ENCODE assay signal across 9 cellular contexts in the genomic region with DNA sequence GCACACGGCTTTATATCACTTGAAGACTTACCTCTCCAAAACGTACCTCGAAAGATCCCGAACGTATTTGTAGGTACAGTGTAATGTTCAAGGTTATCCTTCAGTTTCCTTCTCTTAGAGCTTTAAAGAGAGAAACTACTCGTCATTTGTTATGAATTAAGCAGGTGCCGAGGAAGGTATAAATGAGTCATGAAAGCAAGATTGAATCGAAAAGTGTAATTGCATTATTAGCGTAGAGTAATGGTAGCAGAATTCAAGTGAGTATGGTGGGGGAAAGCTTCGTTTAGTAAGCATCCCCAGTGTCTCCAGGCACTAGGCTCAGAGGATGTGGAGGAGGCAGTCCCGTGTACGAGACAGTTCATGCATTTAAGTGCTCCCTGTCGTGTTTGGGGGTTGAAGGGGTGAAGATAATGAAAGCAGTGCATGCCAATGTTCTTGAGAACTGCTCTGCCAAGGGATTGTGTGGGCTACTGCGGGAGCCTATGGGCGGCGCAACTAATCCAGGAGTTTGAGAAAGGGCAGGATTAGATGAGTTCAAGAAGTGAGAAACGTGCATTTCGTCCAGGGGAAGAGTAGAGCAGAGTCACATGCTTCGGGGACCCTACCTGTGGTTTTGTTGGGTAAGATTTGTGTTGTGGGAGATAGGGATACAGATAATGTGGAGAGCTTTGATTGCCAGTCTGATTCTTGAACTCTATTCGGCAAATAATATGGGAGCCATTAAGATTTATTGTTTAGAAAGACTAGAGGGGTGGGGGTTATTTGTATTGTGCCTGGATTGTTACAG. TPM values are rescaled to one million over a fixed set of nuclear protein-coding genes. Genes with fewer than 3 reads are reported as not detected.
A peak's percentile ranks its signal among the peaks of the same experiment; 100 is the strongest.
DNase-seq lines count a peak whose midpoint lies in the region; ATAC-seq, FAIRE-seq and TF ChIP-seq lines count a peak whose summit lies in the region.
"Had no signal": no experiment of that assay in that cellular context is flagged by ENCODE, and none has a peak within 500 bp of the region (broad histone marks: within the 10 kb centered on the region; RNA-seq: fewer than 3 reads in every experiment).

No MANE protein-coding gene starts in this region.

- H3K36me3 Mint-ChIP-seq in activated CD4-positive, alpha-beta T cell treated with anti-CD3 and anti-CD28 coated beads for 36 hours (ENCODE audit: low read depth) = peaks cover 18% of the 10 kb centered on the region
- peaks cover 3% of the 10 kb centered on the region for H3K36me3 Mint-ChIP-seq in activated naive CD4-positive, alpha-beta T cell treated with anti-CD3 and anti-CD28 coated beads for 36 hours (ENCODE audit: low read depth)

- no peak overlapping the region for H3K27ac Mint-ChIP-seq in activated CD4-positive, alpha-beta T cell treated with anti-CD3 and anti-CD28 coated beads for 36 hours
- H3K27ac Mint-ChIP-seq in activated naive CD4-positive, alpha-beta T cell treated with anti-CD3 and anti-CD28 coated beads for 36 hours = no peak overlapping the region
- H3K27ac Mint-ChIP-seq: activated naive CD8-positive, alpha-beta T cell had no signal

- POLR2A ChIA-PET in activated CD4-positive, alpha-beta T cell treated with anti-CD3 and anti-CD28 coated beads for 36 hours (lab: Charles Lee) = interaction anchor here (0.6 to 1.2 kb wide), 2 partner anchors 103 to 487 kb away, joined by 3 read pairs; a partner anchor contains a TSS

- H3K9me3 Mint-ChIP-seq in activated CD4-positive, alpha-beta T cell treated with anti-CD3 and anti-CD28 coated beads for 36 hours (ENCODE audit: low read depth) = no peaks in the 10 kb centered on the region
- no peaks in the 10 kb centered on the region for H3K9me3 Mint-ChIP-seq in activated naive CD4-positive, alpha-beta T cell treated with anti-CD3 and anti-CD28 coated beads for 36 hours

- H3K4me1 ChIP-seq in kidney (ENCODE audit: control insufficient read depth in 1 of 2, insufficient read depth in 1 of 2, low read depth in 1 of 2, low read length in 2 of 2) (peaks cover 2 to 5% of the 10 kb centered on the region in 2 donors), thoracic aorta (ENCODE audit: control insufficient read depth in 1 of 2, low read depth in 2 of 2) (peaks cover 8 to 19% of the 10 kb centered on the region in 2 donors)

- FAIRE-seq in kidney (lab: Jason Lieb, UNC) = no peak

- peak; percentile 22 for DNase-seq in activated CD4-positive, alpha-beta T cell treated with anti-CD3 and anti-CD28 coated beads for 36 hours
- no peak for DNase-seq in activated CD4-positive, alpha-beta T cell treated with anti-CD3 and anti-CD28 coated beads for 1 hour
- DNase-seq in KBM-7 (peak; percentile 48), kidney (no peak), thoracic aorta (ENCODE audit: low spot score) (no peak)
- DNase-seq in activated naive CD4-positive, alpha-beta T cell treated with anti-CD3 and anti-CD28 coated beads for 36 hours = peak; percentile 32

- no peaks in the 10 kb centered on the region for H3K27me3 Mint-ChIP-seq in activated CD4-positive, alpha-beta T cell treated with anti-CD3 and anti-CD28 coated beads for 36 hours
- H3K27me3 Mint-ChIP-seq in activated naive CD4-positive, alpha-beta T cell treated with anti-CD3 and anti-CD28 coated beads for 36 hours (ENCODE audit: low read depth) = no peaks in the 10 kb centered on the region
- H3K27me3 Mint-ChIP-seq: activated naive CD8-positive, alpha-beta T cell had no signal

- H3K36me3 ChIP-seq in kidney (ENCODE audit: control insufficient read depth in 1 of 2, insufficient read depth in 2 of 2, low read length in 2 of 2) (peaks cover 4 to 9% of the 10 kb centered on the region in 2 donors), thoracic aorta (no peaks in the 10 kb centered on the region)

- H3K27me3 ChIP-seq in thoracic aorta (replicated peaks; ENCODE audit: insufficient read depth) = no peaks in the 10 kb centered on the region

- peak overlapping the region; percentile 18 to 75 for H3K9ac ChIP-seq in kidney (ENCODE audit: low read length in 2 of 2)

- H3K27ac ChIP-seq in kidney (ENCODE audit: low read depth in 2 of 2, low read length in 2 of 2) = peak overlapping the region in 1 of 2 donors; percentile 95
- no peak overlapping the region for H3K27ac ChIP-seq in thoracic aorta

- peaks cover 18% of the 10 kb centered on the region for H3K4me1 Mint-ChIP-seq in activated CD4-positive, alpha-beta T cell treated with anti-CD3 and anti-CD28 coated beads for 36 hours
- peaks cover 19% of the 10 kb centered on the region for H3K4me1 Mint-ChIP-seq in activated naive CD4-positive, alpha-beta T cell treated with anti-CD3 and anti-CD28 coated beads for 36 hours (ENCODE audit: low read depth)

- H3K9me3 ChIP-seq in kidney (ENCODE audit: control insufficient read depth in 1 of 2, low read length in 2 of 2) = no peaks in the 10 kb centered on the region
- H3K9me3 ChIP-seq in thoracic aorta = no peaks in the 10 kb centered on the region

- CTCF ChIA-PET in activated CD4-positive, alpha-beta T cell treated with anti-CD3 and anti-CD28 coated beads for 36 hours (lab: Charles Lee) = interaction anchor here (0.6 to 1.6 kb wide), 8 partner anchors 13 to 615 kb away, joined by 3 to 5 read pairs (median 4); a partner anchor contains a TSS
- CTCF ChIA-PET in activated naive CD4-positive, alpha-beta T cell treated with anti-CD3 and anti-CD28 coated beads for 36 hours (lab: Charles Lee) = interaction anchor here (0.6 to 3.1 kb wide), 3 partner anchors 39 to 718 kb away, joined by 3 to 18 read pairs (median 7); no protein-coding TSS in a partner anchor

- intact Hi-C loops in activated CD4-positive, alpha-beta T cell treated with anti-CD3 and anti-CD28 coated beads for 36 hours (cut with DNase I, micrococcal nuclease) = loop anchor here (1.0 to 10.0 kb wide), 11 partner anchors 41 to 660 kb away; a partner anchor contains a TSS
- intact Hi-C loops in activated naive CD4-positive, alpha-beta T cell treated with anti-CD3 and anti-CD28 coated beads for 36 hours (cut with micrococcal nuclease) = loop anchor here (1.0 to 5.0 kb wide), 8 partner anchors 41 to 661 kb away; a partner anchor contains a TSS
- intact Hi-C loops in kidney (cut with DNase I) = no loop called here

- peak; percentile 6 for ATAC-seq in activated CD4-positive, alpha-beta T cell treated with anti-CD3 and anti-CD28 coated beads for 36 hours
- ATAC-seq in thoracic aorta (ENCODE audit: insufficient number of reproducible peaks, low FRiP score, low read depth) (no peak), GM19324 (IDR thresholded peaks at IDR 0.05; ENCODE audit: low FRiP score, unreplicated experiment) (no peak), HG03565 (IDR thresholded peaks at IDR 0.05; ENCODE audit: unreplicated experiment) (no peak)

- no peak for TF ChIP-seq CTCF in kidney (IDR thresholded peaks at IDR 0.05; ENCODE audit: borderline replicate concordance, extremely low read depth, insufficient read depth)
- no peak for TF ChIP-seq CTCF in thoracic aorta (IDR thresholded peaks at IDR 0.05)

- in situ Hi-C loops in KBM-7 (cut with MboI; ENCODE audit: low pct_unique_long_range_greater_than_20kb, low sequenced_read_pairs) = no loop called here

- no peak overlapping the region for H3K4me3 Mint-ChIP-seq in activated CD4-positive, alpha-beta T cell treated with anti-CD3 and anti-CD28 coated beads for 36 hours
- no peak overlapping the region for H3K4me3 Mint-ChIP-seq in activated naive CD4-positive, alpha-beta T cell treated with anti-CD3 and anti-CD28 coated beads for 36 hours
- H3K4me3 Mint-ChIP-seq: activated naive CD8-positive, alpha-beta T cell had no signal

- H3K4me3 ChIP-seq in kidney (ENCODE audit: low read length in 2 of 2) (peak overlapping the region; percentile 74 to 90), thoracic aorta (peak overlapping the region; percentile 85)

RNA-seq across cellular contexts. Expression of a gene that starts 0.9 kb away (rescaled TPM):
- 10 to 100 TPM; 47.0 to 63.3 TPM for total RNA-seq in activated CD4-positive, alpha-beta T cell treated with anti-CD3 and anti-CD28 coated beads for 36 hours
- 10 to 100 TPM; 34.5 to 36.1 TPM for total RNA-seq in activated naive CD4-positive, alpha-beta T cell treated with anti-CD3 and anti-CD28 coated beads for 36 hours
- total RNA-seq in kidney (24.4 TPM), thoracic aorta (10 to 100 TPM; 12.5 to 30.8 TPM)
- 6.0 TPM for polyA plus RNA-seq in kidney (ENCODE audit: insufficient read depth, low read depth, low replicate concordance)

RNA-seq across cellular contexts. Expression of a gene that starts 41.2 kb away (rescaled TPM):
- 10 to 100 TPM; 34.4 to 37.0 TPM for total RNA-seq in activated CD4-positive, alpha-beta T cell treated with anti-CD3 and anti-CD28 coated beads for 36 hours
- total RNA-seq in activated naive CD4-positive, alpha-beta T cell treated with anti-CD3 and anti-CD28 coated beads for 36 hours = 10 to 100 TPM; 40.3 to 43.5 TPM
- total RNA-seq in kidney = 39.6 TPM
- polyA plus RNA-seq in kidney (ENCODE audit: insufficient read depth, low read depth, low replicate concordance) = 104 TPM
- total RNA-seq in thoracic aorta = 1 to 10 TPM; 6.8 to 8.3 TPM

Comparison
In these comparisons a context has a peak if more than half of its experiments do, and no peak if none do; other contexts are left out.
1. DNase-seq: peak in activated CD4-positive, alpha-beta T cell treated with anti-CD3 and anti-CD28 coated beads for 36 hours (single experiment), KBM-7 (single experiment) and activated naive CD4-positive, alpha-beta T cell treated with anti-CD3 and anti-CD28 coated beads for 36 hours (single experiment); none in activated CD4-positive, alpha-beta T cell treated with anti-CD3 and anti-CD28 coated beads for 1 hour (single experiment), kidney (single experiment) and thoracic aorta (single experiment).